ENCODE assay signal across 10 cellular contexts in genomic region chr13:51770681-51771417, GRCh38. TPM values are rescaled to one million over a fixed set of nuclear protein-coding genes. Genes with fewer than 3 reads are reported as not detected.
DNase-seq lines count a peak whose midpoint lies in the region; ATAC-seq and TF ChIP-seq lines count a peak whose summit lies in the region.
"Had no signal": no experiment of that assay in that cellular context is flagged by ENCODE, and none has a peak within 500 bp of the region (broad histone marks: within the 10 kb centered on the region; RNA-seq: fewer than 3 reads in every experiment).

No MANE protein-coding gene starts in this region.

- ATAC-seq in HG02885 (IDR thresholded peaks at IDR 0.05; ENCODE audit: poor library complexity, unreplicated experiment) (peak; percentile 87), HG02970 (IDR thresholded peaks at IDR 0.05; ENCODE audit: low FRiP score, unreplicated experiment) (no peak)

- peak overlapping the region; percentile 78 for H2AFZ ChIP-seq in parathyroid adenoma

- peak; percentile 90 for DNase-seq in DMS53 treated with DMSO at 0.1 percent for 48 hours (lab: John Stamatoyannopoulos, UW; ENCODE audit: unreplicated experiment)
- peak; percentile 62 for DNase-seq in cerebellar cortex (ENCODE audit: low spot score)
- no peak for DNase-seq in NCI-H2081 treated with DMSO at 0.1 percent for 48 hours (lab: John Stamatoyannopoulos, UW)
- DNase-seq in effector CD4-positive, alpha-beta T cell: no peak
- no peak for DNase-seq in mucosa of gallbladder (ENCODE audit: low spot score)
- DNase-seq: activated CD4-positive, alpha-beta T cell treated with anti-CD3 and anti-CD28 coated beads, Interleukin-2, amount 50 U/mL, for 1 hour; GF-D8 had no signal

- no peaks in the 10 kb centered on the region for H3K4me1 ChIP-seq in parathyroid adenoma

- H3K27me3 ChIP-seq in parathyroid adenoma (ENCODE audit: control insufficient read depth, insufficient read depth, low read length): no peaks in the 10 kb centered on the region

- H3K79me2 ChIP-seq in parathyroid adenoma: no peaks in the 10 kb centered on the region

- no peak overlapping the region for H3K4me2 ChIP-seq in parathyroid adenoma (ENCODE audit: low read length)

- H3K9me3 ChIP-seq in parathyroid adenoma (ENCODE audit: control insufficient read depth, low read length): no peaks in the 10 kb centered on the region

- H3K36me3 ChIP-seq in parathyroid adenoma (ENCODE audit: control insufficient read depth, insufficient read depth, low read length): no peaks in the 10 kb centered on the region

- TF ChIP-seq CTCF in parathyroid adenoma (IDR thresholded peaks at IDR 0.05): no peak

- H3K27ac ChIP-seq in parathyroid adenoma: peak overlapping the region; percentile 54

- H3K9ac ChIP-seq in parathyroid adenoma: no peak overlapping the region

- H3K4me3 ChIP-seq in parathyroid adenoma (ENCODE audit: low read depth, low read length): no peak overlapping the region

RNA-seq across cellular contexts. Expression of gene DHRS12, which starts 33.1 kb away (rescaled TPM):
- 12.3 TPM for total RNA-seq in mucosa of gallbladder

Comparison
In these comparisons a context has a peak if more than half of its experiments do, and no peak if none do; other contexts are left out.
1. DNase-seq: peak in DMS53 treated with DMSO at 0.1 percent for 48 hours (single experiment) and cerebellar cortex (single experiment); none in NCI-H2081 treated with DMSO at 0.1 percent for 48 hours (single experiment), effector CD4-positive, alpha-beta T cell (single experiment) and mucosa of gallbladder (single experiment).